ENCODE assay signal across 8 cellular contexts in genomic region chr12:128818065-128819022, GRCh38.
DNase-seq lines count a peak whose midpoint lies in the region; ATAC-seq and TF ChIP-seq lines count a peak whose summit lies in the region.

No MANE protein-coding gene starts in this region.

- H3K4me1 ChIP-seq in Loucy (ENCODE audit: insufficient read depth, low read length, poor library complexity, severe bottlenecking) (peaks cover 57% of the 10 kb centered on the region), neutrophil (ENCODE audit: control insufficient read depth in 1 of 2, insufficient read depth in 1 of 2, low read depth in 1 of 2, low read length in 1 of 2) (peaks cover 77 to 79% of the 10 kb centered on the region in 2 experiments)

- H3F3A ChIP-seq in Loucy (ENCODE audit: low read depth), result no peaks in the 10 kb centered on the region

- H3K27ac ChIP-seq in coronary artery, result peak overlapping the region; percentile 60 to 65
- H3K27ac ChIP-seq in neutrophil, result peak overlapping the region; percentile 98
- H3K27ac ChIP-seq in WERI-Rb-1, result no peak overlapping the region

- peaks cover 86% of the 10 kb centered on the region for H4K20me1 ChIP-seq in Loucy (ENCODE audit: insufficient read depth, low read length, poor library complexity, severe bottlenecking)

- no peak overlapping the region for H2AFZ ChIP-seq in Loucy (ENCODE audit: low read length)

- TF ChIP-seq CTCF in Loucy (conservative IDR thresholded peaks at IDR 0.05; ENCODE audit: low read length) (no peak), coronary artery (IDR thresholded peaks at IDR 0.05) (no peak), neutrophil (IDR thresholded peaks at IDR 0.05) (no peak), WERI-Rb-1 (IDR thresholded peaks at IDR 0.05; ENCODE audit: low read depth, low read length) (no peak)

- peaks cover 100% of the 10 kb centered on the region for H3K79me2 ChIP-seq in Loucy (ENCODE audit: insufficient read depth, low read length)

- H3K9me2 ChIP-seq in Loucy (replicated peaks; ENCODE audit: low read depth, low read length), result no peaks in the 10 kb centered on the region

- DNase-seq in ELR (ENCODE audit: low read depth) (peak; percentile 8), coronary artery (ENCODE audit: low spot score) (no peak), SKM-1 treated with dmso at 0.1 percent for 144 hours (lab: John Stamatoyannopoulos, UW; ENCODE audit: unreplicated experiment) (no peak), WERI-Rb-1 (no peak)

- H3K27me3 ChIP-seq in Loucy (ENCODE audit: insufficient read depth, low read length, poor library complexity, severe bottlenecking) (no peaks in the 10 kb centered on the region), neutrophil (no peaks in the 10 kb centered on the region), WERI-Rb-1 (ENCODE audit: insufficient read depth, low read depth, severe bottlenecking) (no peaks in the 10 kb centered on the region)

- H3K4me2 ChIP-seq in Loucy (ENCODE audit: low read depth, low read length, poor library complexity, severe bottlenecking), result peak overlapping the region; percentile 84

- H3K9ac ChIP-seq in Loucy (ENCODE audit: low read depth, low read length, poor library complexity, severe bottlenecking), result peak overlapping the region; percentile 15

- peak overlapping the region; percentile 58 for H3K4me3 ChIP-seq in Loucy (ENCODE audit: low read length, poor library complexity, severe bottlenecking)
- peak overlapping the region; percentile 5 for H3K4me3 ChIP-seq in coronary artery
- H3K4me3 ChIP-seq in neutrophil (ENCODE audit: low read depth in 1 of 2, low read length in 1 of 2), result peak overlapping the region; percentile 83 to 90
- no peak overlapping the region for H3K4me3 ChIP-seq in WERI-Rb-1 (ENCODE audit: low read depth, low read length)

- H3K9me3 ChIP-seq in Loucy (ENCODE audit: insufficient read depth, low read depth, low read length) (no peaks in the 10 kb centered on the region), neutrophil (no peaks in the 10 kb centered on the region), WERI-Rb-1 (ENCODE audit: severe bottlenecking) (no peaks in the 10 kb centered on the region)

- ATAC-seq in GM21515 (IDR thresholded peaks at IDR 0.05; ENCODE audit: unreplicated experiment) (peak; percentile 40), GM18520 (IDR thresholded peaks at IDR 0.05; ENCODE audit: unreplicated experiment) (no peak)

- peaks cover 18% of the 10 kb centered on the region; the same call in 1 of the 2 replicates for H3K36me3 ChIP-seq in Loucy (ENCODE audit: insufficient read depth, low read length)
- peaks cover 21% of the 10 kb centered on the region for H3K36me3 ChIP-seq in neutrophil
- peaks cover 31% of the 10 kb centered on the region for H3K36me3 ChIP-seq in WERI-Rb-1
